In genomic region chr18:9613550-9614400, GRCh38 we compare ENCODE assay signal across 8 cellular contexts. TPM values are rescaled to one million over a fixed set of nuclear protein-coding genes. Genes with fewer than 3 reads are reported as not detected.
DNase-seq lines count a peak whose midpoint lies in the region; ATAC-seq, FAIRE-seq and TF ChIP-seq lines count a peak whose summit lies in the region.

No MANE protein-coding gene starts in this region.

- intact Hi-C loops in Caco-2 (cut with micrococcal nuclease; ENCODE audit: unreplicated experiment) (loop anchor here (2.0 kb wide), 1 partner anchor 39 kb away; no protein-coding TSS in a partner anchor), heart right ventricle (cut with DNase I) (loop anchor here in 6 of 10 donors (2.0 to 10.0 kb wide), 10 partner anchors 37 to 911 kb away; partner anchors contain the start of genes VAPA (in 2 of the 6) and NAPG (in 1 of the 6))

- H3K9me3 ChIP-seq in Caco-2 = no peaks in the 10 kb centered on the region
- H3K9me3 ChIP-seq in heart right ventricle = no peaks in the 10 kb centered on the region
- H3K9me3 ChIP-seq in parathyroid adenoma (ENCODE audit: control insufficient read depth, low read length) = no peaks in the 10 kb centered on the region

- POLR2A ChIA-PET in Caco-2 (lab: Charles Lee) = no interaction called here

- H3K4me3 Mint-ChIP-seq in Caco-2 (ENCODE audit: unreplicated experiment) = peak overlapping the region; percentile 99
- peak overlapping the region; percentile 92 for H3K4me3 Mint-ChIP-seq in activated naive CD8-positive, alpha-beta T cell treated with anti-CD3 and anti-CD28 coated beads, Interleukin-2, amount 50 U/mL, for 24 hours

- peak; percentile 77 for FAIRE-seq in urothelium cell line (lab: Jason Lieb, UNC)

- 0 to 1% methylated on average over 48 to 66 of the region's 78 CpGs for WGBS in heart right ventricle, 2 donors

- H3K27me3 Mint-ChIP-seq in Caco-2 (ENCODE audit: insufficient read depth, unreplicated experiment) = no peaks in the 10 kb centered on the region
- no peaks in the 10 kb centered on the region for H3K27me3 Mint-ChIP-seq in activated naive CD8-positive, alpha-beta T cell treated with anti-CD3 and anti-CD28 coated beads, Interleukin-2, amount 50 U/mL, for 24 hours

- no peak for TF ChIP-seq CTCF in Caco-2 (IDR thresholded peaks at IDR 0.05; ENCODE audit: insufficient read depth in 1 of 2, low read depth in 1 of 2, low read length in 1 of 2, severe bottlenecking in 1 of 2, unreplicated experiment in 1 of 2)
- no peak for TF ChIP-seq CTCF in HL-60 (IDR thresholded peaks at IDR 0.05; ENCODE audit: insufficient read depth, low read length)
- no peak for TF ChIP-seq CTCF in heart right ventricle (IDR thresholded peaks at IDR 0.05)
- TF ChIP-seq CTCF in parathyroid adenoma (IDR thresholded peaks at IDR 0.05) = no peak

- no TSS peak for BruUV-seq in Caco-2 (replicated peaks; lab: Mats Ljungman, UMichigan)

- no peaks in the 10 kb centered on the region for H3K9me3 Mint-ChIP-seq in Caco-2 (ENCODE audit: unreplicated experiment)
- H3K9me3 Mint-ChIP-seq in activated naive CD8-positive, alpha-beta T cell treated with anti-CD3 and anti-CD28 coated beads, Interleukin-2, amount 50 U/mL, for 24 hours = no peaks in the 10 kb centered on the region

- CTCF ChIA-PET in Caco-2 (lab: Charles Lee) = no interaction called here

- peak overlapping the region; percentile 79 for H3K4me3 ChIP-seq in Caco-2 (ENCODE audit: low read depth, low read length)
- peak overlapping the region; percentile 86 for H3K4me3 ChIP-seq in HL-60 (replicated peaks; ENCODE audit: insufficient read depth, low read length)
- H3K4me3 ChIP-seq in heart right ventricle = peak overlapping the region; percentile 42 to 91 (median 86)
- H3K4me3 ChIP-seq in parathyroid adenoma (ENCODE audit: low read depth, low read length) = peak overlapping the region; percentile 84

- H3K27me3 ChIP-seq in Caco-2 (replicated peaks; ENCODE audit: control insufficient read depth, insufficient read depth, low read length) (no peaks in the 10 kb centered on the region), HL-60 (ENCODE audit: insufficient read depth, poor library complexity, severe bottlenecking) (no peaks in the 10 kb centered on the region), heart right ventricle (no peaks in the 10 kb centered on the region), parathyroid adenoma (ENCODE audit: control insufficient read depth, insufficient read depth, low read length) (no peaks in the 10 kb centered on the region)

- H3K4me1 ChIP-seq in Caco-2 (peaks cover 35% of the 10 kb centered on the region), heart right ventricle (peaks cover 3 to 54% (median 39%) of the 10 kb centered on the region in 9 donors), parathyroid adenoma (peaks cover 24% of the 10 kb centered on the region)

- DNase-seq in Caco-2 (peak; percentile 70 to 84), HL-60 (ENCODE audit: low read depth in 1 of 2, low spot score in 1 of 2) (peak; percentile 36 to 67), SK-N-DZ (ENCODE audit: low spot score) (peak; percentile 42), heart right ventricle (peak; percentile 64 to 73), urothelium cell line (ENCODE audit: low spot score) (peak; percentile 73)
- peak; percentile 54 for DNase-seq in activated naive CD8-positive, alpha-beta T cell treated with anti-CD3 and anti-CD28 coated beads, Interleukin-2, amount 50 U/mL, for 24 hours

- H3K36me3 Mint-ChIP-seq in Caco-2 (ENCODE audit: insufficient read depth, unreplicated experiment) = peaks cover 16% of the 10 kb centered on the region
- H3K36me3 Mint-ChIP-seq in activated naive CD8-positive, alpha-beta T cell treated with anti-CD3 and anti-CD28 coated beads, Interleukin-2, amount 50 U/mL, for 24 hours (ENCODE audit: low read depth) = peaks cover 9% of the 10 kb centered on the region

- H3K27ac ChIP-seq in HL-60 (replicated peaks) (peak overlapping the region; percentile 71), heart right ventricle (peak overlapping the region; percentile 93 to 99 (median 97)), parathyroid adenoma (peak overlapping the region; percentile 88)

- H3K9ac ChIP-seq in parathyroid adenoma = peak overlapping the region; percentile 51

- peak overlapping the region; percentile 94 for H3K27ac Mint-ChIP-seq in Caco-2 (ENCODE audit: unreplicated experiment)
- peak overlapping the region; percentile 82 for H3K27ac Mint-ChIP-seq in activated naive CD8-positive, alpha-beta T cell treated with anti-CD3 and anti-CD28 coated beads, Interleukin-2, amount 50 U/mL, for 24 hours

- H3K4me2 ChIP-seq in parathyroid adenoma (ENCODE audit: low read length) = peak overlapping the region; percentile 83

- peak; percentile 29 for ATAC-seq in GM19463 (IDR thresholded peaks at IDR 0.05; ENCODE audit: unreplicated experiment)
- ATAC-seq in activated naive CD8-positive, alpha-beta T cell treated with anti-CD3 and anti-CD28 coated beads, Interleukin-2, amount 50 U/mL, for 24 hours = peak; percentile 20
- peak; percentile 43 to 81 (median 68) for ATAC-seq in heart right ventricle

- peaks cover 30% of the 10 kb centered on the region for H3K4me1 Mint-ChIP-seq in Caco-2 (ENCODE audit: low read depth, unreplicated experiment)
- peaks cover 37% of the 10 kb centered on the region for H3K4me1 Mint-ChIP-seq in activated naive CD8-positive, alpha-beta T cell treated with anti-CD3 and anti-CD28 coated beads, Interleukin-2, amount 50 U/mL, for 24 hours

- peak overlapping the region; percentile 72 for H2AFZ ChIP-seq in parathyroid adenoma

- peaks cover 2% of the 10 kb centered on the region; the same call in 1 of the 2 replicates for H3K36me3 ChIP-seq in Caco-2 (ENCODE audit: control insufficient read depth, insufficient read depth, low read length)
- H3K36me3 ChIP-seq in heart right ventricle = peaks cover 0 to 20% (median 4%) of the 10 kb centered on the region in 9 donors
- no peaks in the 10 kb centered on the region for H3K36me3 ChIP-seq in parathyroid adenoma (ENCODE audit: control insufficient read depth, insufficient read depth, low read length)

- H3K79me2 ChIP-seq in parathyroid adenoma = peaks cover 26% of the 10 kb centered on the region

RNA-seq across cellular contexts. Expression of gene PPP4R1, which starts 0.6 kb away (rescaled TPM):
- total RNA-seq in Caco-2 (2022) (91.4 and 96.6 TPM in 2 replicates), heart right ventricle (10 to 100 TPM; 56.8 to 87.4 (median 62.6) TPM)
- polyA plus RNA-seq in SK-N-DZ (2014; cell fraction: cytosol; rRNA removed) = 53.5 and 64.4 TPM in 2 replicates
- 89.0 and 91.5 TPM in 2 replicates for polyA plus RNA-seq in SK-N-DZ (2014; cell fraction: nucleus; rRNA removed)
- 10 to 100 TPM; 24.7 to 25.5 TPM for polyA plus RNA-seq in heart right ventricle

Comparison
In these comparisons a context has a peak if more than half of its experiments do, and no peak if none do; other contexts are left out.
1. Peak in every context shown above with its lines: DNase-seq, ATAC-seq, H3K4me3 ChIP-seq and H3K27ac ChIP-seq.